9 cellular contexts compared by ENCODE assay signal in the genomic region with DNA sequence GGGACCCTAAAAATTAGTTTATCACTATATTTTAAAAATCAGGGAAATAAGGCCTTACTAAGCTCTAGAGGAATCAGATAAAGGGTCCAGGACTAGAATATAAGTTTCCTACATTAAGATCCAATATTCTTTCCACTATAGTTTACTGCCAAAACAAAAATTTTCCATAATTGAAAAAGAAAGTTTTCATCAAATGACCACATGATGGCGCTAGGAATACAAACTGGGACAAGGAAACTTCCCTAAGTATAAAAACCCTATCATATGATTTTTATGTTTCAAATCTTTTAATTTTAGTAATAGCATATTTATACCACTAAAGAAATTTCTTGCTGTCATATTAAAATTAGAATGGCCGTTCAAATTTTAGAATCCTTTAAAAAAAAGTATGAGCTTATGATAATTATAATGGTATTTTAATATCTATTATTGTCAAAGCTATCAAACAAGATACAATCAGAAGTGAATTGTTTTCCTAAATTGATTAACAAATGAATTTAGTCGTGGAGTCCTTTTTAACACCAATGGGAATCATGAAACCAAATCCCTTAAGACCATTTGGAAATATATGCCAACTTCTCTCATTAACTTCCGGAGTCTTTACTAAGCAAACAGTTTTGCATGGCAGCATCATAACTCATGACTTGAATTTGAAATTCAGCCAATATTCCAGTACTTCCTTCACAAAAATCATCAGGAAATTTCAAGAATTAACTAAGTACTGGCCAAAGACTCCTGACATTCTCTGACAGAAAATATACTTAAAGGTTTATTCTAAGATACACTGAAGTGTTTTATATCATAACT.
DNase-seq lines count a peak whose midpoint lies in the region; ATAC-seq and TF ChIP-seq lines count a peak whose summit lies in the region.
"Had no signal": no experiment of that assay in that cellular context is flagged by ENCODE, and none has a peak within 500 bp of the region (broad histone marks: within the 10 kb centered on the region; RNA-seq: fewer than 3 reads in every experiment).

No MANE protein-coding gene starts in this region.

- no peak overlapping the region for H4K91ac ChIP-seq in neuronal stem cell (ENCODE audit: low read depth, low read length, poor library complexity)

- H3K4ac ChIP-seq in neuronal stem cell (ENCODE audit: low read length): no peak overlapping the region

- H2AK5ac ChIP-seq in neuronal stem cell (ENCODE audit: low read depth, low read length): no peak overlapping the region

- H2BK120ac ChIP-seq in neuronal stem cell (ENCODE audit: low read depth, low read length): no peak overlapping the region

- H3K4me3 ChIP-seq in brain microvascular endothelial cell (ENCODE audit: low read depth, low read length) (no peak overlapping the region), neuronal stem cell (ENCODE audit: low read length in 2 of 2) (no peak overlapping the region)

- no peak overlapping the region for H2BK5ac ChIP-seq in neuronal stem cell (ENCODE audit: low read length)

- H3K9me3 ChIP-seq in neuronal stem cell (replicated peaks in 1 of 2; ENCODE audit: control insufficient read depth in 2 of 2, insufficient read depth in 1 of 2, low read depth in 1 of 2, low read length in 2 of 2): no peaks in the 10 kb centered on the region

- no peak for ATAC-seq in GM21515 (IDR thresholded peaks at IDR 0.05; ENCODE audit: unreplicated experiment)
- no peak for ATAC-seq in sciatic nerve

- peak; percentile 34 for TF ChIP-seq CTCF in brain microvascular endothelial cell (IDR thresholded peaks at IDR 0.05; ENCODE audit: low read depth, low read length, missing control alignments)

- H3K4me2 ChIP-seq in neuronal stem cell (ENCODE audit: insufficient read depth, low read length, poor library complexity, severe bottlenecking): no peak overlapping the region

- no peak overlapping the region for H4K8ac ChIP-seq in neuronal stem cell (ENCODE audit: low read depth, low read length)

- no peaks in the 10 kb centered on the region for H3K4me1 ChIP-seq in neuronal stem cell (ENCODE audit: control insufficient read depth in 2 of 2, insufficient read depth in 1 of 2, low read depth in 1 of 2, low read length in 2 of 2)

- H3K23ac ChIP-seq in neuronal stem cell (ENCODE audit: low read depth, low read length, poor library complexity): no peak overlapping the region

- H3K27me3 ChIP-seq in brain microvascular endothelial cell (replicated peaks) (no peaks in the 10 kb centered on the region), neuronal stem cell (ENCODE audit: control insufficient read depth in 3 of 3, insufficient read depth in 3 of 3, low read depth in 1 of 3, low read length in 3 of 3) (no peaks in the 10 kb centered on the region)

- in situ Hi-C loops in brain microvascular endothelial cell (cut with HindIII; ENCODE audit: low pct_ligation_motif_present, low sequenced_read_pairs): no loop called here

- H2BK15ac ChIP-seq in neuronal stem cell (ENCODE audit: low read length): no peak overlapping the region

- H3K36me3 ChIP-seq in brain microvascular endothelial cell (replicated peaks) (no peaks in the 10 kb centered on the region), neuronal stem cell (replicated peaks in 1 of 2; ENCODE audit: control insufficient read depth in 2 of 2, insufficient read depth in 2 of 2, low read length in 2 of 2) (no peaks in the 10 kb centered on the region)

- H3K9ac ChIP-seq in neuronal stem cell (ENCODE audit: low read depth, low read length, poor library complexity): no peak overlapping the region

- no peak overlapping the region for H3K27ac ChIP-seq in brain microvascular endothelial cell
- no peak overlapping the region for H3K27ac ChIP-seq in neuronal stem cell (replicated peaks; ENCODE audit: low read length)

- intact Hi-C loops in sciatic nerve (cut with DNase I): no loop called here

- no peak overlapping the region for H2AFZ ChIP-seq in neuronal stem cell (ENCODE audit: low read length)

- WGBS in neuronal stem cell (ENCODE audit: extremely low coverage in 2 of 2, insufficient read length in 2 of 2, insufficient replicate concordance in 1 of 2), 2 donors: no CpG with 5 or more reads among the region's 4 CpGs

- no peak overlapping the region for H2BK12ac ChIP-seq in neuronal stem cell (ENCODE audit: low read length)

- DNase-seq in GM03348 (ENCODE audit: low spot score): peak; percentile 16
- peak; percentile 12 for DNase-seq in NCI-H2029 treated with DMSO at 0.1 percent for 48 hours (lab: John Stamatoyannopoulos, UW)
- no peak for DNase-seq in brain microvascular endothelial cell
- DNase-seq in neuronal stem cell (ENCODE audit: low spot score): peak; percentile 2
- no peak for DNase-seq in NK-92 (lab: John Stamatoyannopoulos, UW; ENCODE audit: unreplicated experiment)
- no peak for DNase-seq in activated CD4-positive, alpha-beta T cell treated with anti-CD3 and anti-CD28 coated beads, Interleukin-2, amount 50 U/mL, for 4 hours
- no peak for DNase-seq in sciatic nerve (ENCODE audit: low spot score)
- DNase-seq: naive B cell had no signal

- H3K79me1 ChIP-seq in neuronal stem cell (ENCODE audit: low read depth, low read length): no peaks in the 10 kb centered on the region

- H3K14ac ChIP-seq in neuronal stem cell (ENCODE audit: low read length): no peak overlapping the region

- no peak overlapping the region for H3K18ac ChIP-seq in neuronal stem cell (ENCODE audit: low read length)

Comparison
In these comparisons a context has a peak if more than half of its experiments do, and no peak if none do; other contexts are left out.
1. DNase-seq: peak in GM03348 (single experiment), NCI-H2029 treated with DMSO at 0.1 percent for 48 hours (single experiment) and neuronal stem cell (single experiment); none in brain microvascular endothelial cell (single experiment), NK-92 (single experiment), activated CD4-positive, alpha-beta T cell treated with anti-CD3 and anti-CD28 coated beads, Interleukin-2, amount 50 U/mL, for 4 hours (0 of 2) and sciatic nerve (single experiment).